Comparison of ENCODE assay signal across 16 cellular contexts in the genomic region with DNA sequence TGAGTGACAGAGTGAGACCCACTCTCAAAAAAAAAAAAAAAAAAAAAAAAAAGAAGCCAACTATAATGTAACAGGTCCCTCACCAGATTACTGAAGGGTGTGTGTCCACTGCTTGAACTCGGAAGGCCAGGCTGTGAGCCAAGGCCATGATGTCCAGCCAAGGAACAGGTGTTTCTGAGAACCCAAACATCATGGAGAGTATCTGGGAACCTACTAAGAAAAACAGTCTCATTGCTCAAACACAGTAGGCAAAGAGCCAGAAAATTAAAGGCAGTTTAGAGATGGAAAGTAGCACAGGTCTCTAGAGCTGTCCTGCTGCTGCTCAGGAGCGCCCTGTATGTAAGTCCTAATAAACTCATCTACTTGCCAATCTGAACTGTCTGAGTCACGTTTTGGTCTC. TPM values are rescaled to one million over a fixed set of nuclear protein-coding genes. Genes with fewer than 3 reads are reported as not detected.
A peak's percentile ranks its signal among the peaks of the same experiment; 100 is the strongest.
DNase-seq lines count a peak whose midpoint lies in the region; ATAC-seq and TF ChIP-seq lines count a peak whose summit lies in the region.
"Had no signal": no experiment of that assay in that cellular context is flagged by ENCODE, and none has a peak within 500 bp of the region (broad histone marks: within the 10 kb centered on the region; RNA-seq: fewer than 3 reads in every experiment).

No MANE protein-coding gene starts in this region.

- ATAC-seq in left lung (peak; percentile 46), gastrocnemius medialis (peak; percentile 90 to 95)
- ATAC-seq: A549 had no signal

- H3K4me1 ChIP-seq in left lung = peaks cover 0 to 4% of the 10 kb centered on the region in 2 donors
- H3K4me1 ChIP-seq in gastrocnemius medialis = peaks cover 14 to 27% of the 10 kb centered on the region in 2 donors
- H3K4me1 ChIP-seq: A549; BLaER1 treated with 17β-estradiol and CSF1 and Interleukin-3, amounts not matched to agents 10 nM and 100 nM; SJCRH30 had no signal

- TF ChIP-seq CTCF in left lung (IDR thresholded peaks at IDR 0.05) (no peak), gastrocnemius medialis (IDR thresholded peaks at IDR 0.05 in 4 of 5, conservative IDR thresholded peaks at IDR 0.05 in 1 of 5) (no peak)

- no peaks in the 10 kb centered on the region for H3K27me3 ChIP-seq in left lung
- no peaks in the 10 kb centered on the region for H3K27me3 ChIP-seq in gastrocnemius medialis
- H3K27me3 ChIP-seq: BLaER1 treated with 17β-estradiol and CSF1 and Interleukin-3, amounts not matched to agents 10 nM and 100 nM; SJCRH30 had no signal

- H3K36me3 ChIP-seq in left lung (no peaks in the 10 kb centered on the region), gastrocnemius medialis (no peaks in the 10 kb centered on the region)
- H3K36me3 ChIP-seq: BLaER1 treated with 17β-estradiol and CSF1 and Interleukin-3, amounts not matched to agents 10 nM and 100 nM; SJCRH30 had no signal

- H3K9me3 ChIP-seq in left lung = no peaks in the 10 kb centered on the region
- no peaks in the 10 kb centered on the region for H3K9me3 ChIP-seq in gastrocnemius medialis
- H3K9me3 ChIP-seq: A549, SJCRH30 had no signal

- intact Hi-C loops in left lung (cut with DNase I) (no loop called here), gastrocnemius medialis (cut with DNase I; ENCODE audit: low total_unique reads) (loop anchor here (1.0 to 10.0 kb wide), 3 partner anchors 122 to 700 kb away; partner anchors contain the start of gene TMX1)

- in situ Hi-C loops in gastrocnemius medialis (cut with MboI; ENCODE audit: low sequenced_read_pairs in 4 of 4) = loop anchor here in 3 of 4 donors (5.0 to 25.0 kb wide), 3 partner anchors 223 to 683 kb away; partner anchors contain the start of gene NEMF (in 2 of the 3)

- TF ChIP-seq POLR2A in gastrocnemius medialis (IDR thresholded peaks at IDR 0.05) = no peak
- no peak for TF ChIP-seq POLR2A in erythroblast (IDR thresholded peaks at IDR 0.05; ENCODE audit: low read length)

- DNase-seq in DMS 273 (lab: John Stamatoyannopoulos, UW; ENCODE audit: unreplicated experiment) (peak; percentile 64), NCI-H2196 (lab: John Stamatoyannopoulos, UW; ENCODE audit: unreplicated experiment) (peak; percentile 50), left lung (no peak), gastrocnemius medialis (peak; percentile 75 to 87), erythroblast (lab: John Stamatoyannopoulos, UW) (no peak), islet precursor cell (no peak), COR-L47 (lab: John Stamatoyannopoulos, UW) (no peak)
- DNase-seq: CD8-positive, alpha-beta memory T cell; EL; NCI-H1417 treated with DMSO at 0.1 percent for 48 hours; NCI-H2029; NCI-H774; SJCRH30 had no signal

- no peak overlapping the region for H3K4me3 ChIP-seq in left lung
- H3K4me3 ChIP-seq in gastrocnemius medialis = peak overlapping the region in 1 of 4 donors; percentile 22
- H3K4me3 ChIP-seq: A549; BLaER1 treated with 17β-estradiol and CSF1 and Interleukin-3, amounts not matched to agents 10 nM and 100 nM; PC-9; SJCRH30 had no signal

- H3K27ac ChIP-seq in left lung (no peak overlapping the region), gastrocnemius medialis (peak overlapping the region; percentile 75 to 85 (median 78))
- H3K27ac ChIP-seq: A549; BLaER1 treated with 17β-estradiol and CSF1 and Interleukin-3, amounts not matched to agents 10 nM and 100 nM; PC-9; SJCRH30 had no signal

RNA-seq across cellular contexts. Expression of gene MAP4K5, which starts 12.5 kb away (rescaled TPM):
- total RNA-seq in left lung (10 to 100 TPM; 46.4 to 47.9 TPM), gastrocnemius medialis (10 to 100 TPM; 35.3 to 63.9 (median 47.1) TPM)

RNA-seq across cellular contexts. Expression of gene ATL1, which starts 15.0 kb away (rescaled TPM):
- 1 to 10 TPM; 5.4 to 7.4 TPM for total RNA-seq in left lung
- total RNA-seq in gastrocnemius medialis = 1 to 10 TPM in 1 of 4 donors, under 1 TPM in 3; 0.15 to 1.3 (median 0.58) TPM

Comparison
In these comparisons a context has a peak if more than half of its experiments do, and no peak if none do; other contexts are left out.
1. DNase-seq: peak in DMS 273 (single experiment), NCI-H2196 (single experiment) and gastrocnemius medialis (2 of 2); none in left lung (0 of 2), erythroblast (0 of 2), islet precursor cell (single experiment) and COR-L47 (single experiment).
2. H3K27ac ChIP-seq: peak in gastrocnemius medialis (4 of 4); none in left lung (0 of 2).